ENCODE assay signal across 31 cellular contexts in genomic region chr12:127528576-127528975, GRCh38.
"Had no signal": no experiment of that assay in that cellular context is flagged by ENCODE, and none has a peak within 500 bp of the region (broad histone marks: within the 10 kb centered on the region; RNA-seq: fewer than 3 reads in every experiment).

No MANE protein-coding gene starts in this region.

- H3K4me1 ChIP-seq: adrenal gland, body of pancreas, breast epithelium, esophagus squamous epithelium, gastroesophageal sphincter, heart right ventricle had no signal

- H3K36me3 ChIP-seq: adrenal gland, breast epithelium, cardiac muscle cell, esophagus squamous epithelium, gastroesophageal sphincter, heart right ventricle had no signal

- H3K27me3 ChIP-seq: adrenal gland, body of pancreas, breast epithelium, cardiac muscle cell, esophagus squamous epithelium, gastroesophageal sphincter had no signal

- H3K4me3 ChIP-seq: adrenal gland, body of pancreas, breast epithelium, cardiac muscle cell, esophagus squamous epithelium, gastroesophageal sphincter, heart right ventricle had no signal

- ATAC-seq: activated CD4-positive, alpha-beta T cell treated with anti-CD3 and anti-CD28 coated beads for 36 hours; activated CD8-positive, alpha-beta memory T cell treated with anti-CD3 and anti-CD28 coated beads, Interleukin-2, amount 10 ng/mL, durations not matched to agents 7 days and 5 days; activated CD8-positive, alpha-beta T cell treated with anti-CD3 and anti-CD28 coated beads, Interleukin-2, amount 10 ng/mL, durations not matched to agents 7 days and 5 days; activated naive CD8-positive, alpha-beta T cell treated with anti-CD3 and anti-CD28 coated beads, Interleukin-2, amount 50 U/mL, for 24 hours; body of pancreas; effector memory CD8-positive, alpha-beta T cell; gastroesophageal sphincter; heart right ventricle had no signal

- H3K27ac ChIP-seq: adrenal gland, body of pancreas, breast epithelium, cardiac muscle cell, epithelial cell of prostate, esophagus squamous epithelium, gastroesophageal sphincter, heart right ventricle had no signal

- DNase-seq: activated CD4-positive, alpha-beta memory T cell treated with anti-CD3 and anti-CD28 coated beads for 36 hours; activated CD4-positive, alpha-beta T cell treated with anti-CD3 and anti-CD28 coated beads for 36 hours; activated CD4-positive, alpha-beta T cell treated with anti-CD3 and anti-CD28 coated beads, Interleukin-2, amount 10 ng/mL, durations not matched to agents 24 days and 14 days; activated CD4-positive, CD25-positive, alpha-beta regulatory T cell; activated CD4-positive, CD25-positive, alpha-beta regulatory T cell treated with anti-CD3 and anti-CD28 coated beads, Interleukin-2, amount 50 U/mL, for 72 hours; activated CD8-positive, alpha-beta memory T cell treated with anti-CD3 and anti-CD28 coated beads, Interleukin-2, amount 10 ng/mL, durations not matched to agents 7 days and 5 days; activated CD8-positive, alpha-beta memory T cell treated with anti-CD3 and anti-CD28 coated beads, Interleukin-2, amount 50 U/mL, for 4 hours; activated CD8-positive, alpha-beta T cell treated with anti-CD3 and anti-CD28 coated beads, Interleukin-2, amount 10 ng/mL, durations not matched to agents 7 days and 5 days; activated effector memory CD4-positive, alpha-beta T cell treated with anti-CD3 and anti-CD28 coated beads, Interleukin-2, amount 50 U/mL, for 16 hours; activated naive CD4-positive, alpha-beta T cell treated with anti-CD3 and anti-CD28 coated beads for 36 hours; activated naive CD8-positive, alpha-beta T cell treated with anti-CD3 and anti-CD28 coated beads for 36 hours; activated naive CD8-positive, alpha-beta T cell treated with anti-CD3 and anti-CD28 coated beads, Interleukin-2, amount 50 U/mL, for 24 hours; activated T-cell treated with anti-CD3 and anti-CD28 coated beads, Interleukin-2, amount 50 U/mL, for 1 hour; activated T-cell treated with anti-CD3 and anti-CD28 coated beads, Interleukin-2, amount 50 U/mL, for 48 hours; adrenal gland; amygdala; aorta; body of pancreas; central memory CD4-positive, alpha-beta T cell; cortex of kidney; dermis blood vessel endothelial cell; effector CD4-positive, alpha-beta T cell; effector memory CD8-positive, alpha-beta T cell; esophagus squamous epithelium; foreskin melanocyte; heart right ventricle; T-helper 2 cell had no signal
